In the genomic region with DNA sequence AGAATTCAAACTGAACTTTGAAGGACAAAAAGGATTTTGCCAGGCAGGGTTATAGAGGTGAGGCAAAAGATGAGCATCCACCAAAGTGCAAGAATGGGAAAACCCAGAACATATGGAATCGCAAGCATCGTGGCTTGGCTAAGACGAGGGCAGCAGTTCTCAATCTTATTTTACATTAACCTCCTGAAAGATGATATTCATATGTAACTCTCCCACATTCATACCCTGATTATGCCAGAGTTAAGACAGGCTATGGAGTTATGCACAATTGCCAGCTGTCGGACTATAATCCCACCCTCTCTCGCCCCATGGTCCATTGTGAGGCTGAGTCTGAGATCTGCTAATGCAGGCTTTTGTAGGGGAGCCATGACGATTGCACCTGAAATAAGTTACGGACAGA, we compare ENCODE assay signal across 7 cellular contexts.
"Had no signal": no experiment of that assay in that cellular context is flagged by ENCODE, and none has a peak within 500 bp of the region (broad histone marks: within the 10 kb centered on the region; RNA-seq: fewer than 3 reads in every experiment).

No MANE protein-coding gene starts in this region.

- H3K27ac ChIP-seq: HL-60 had no signal

- H3K9me3 Mint-ChIP-seq: IgD-negative memory B cell had no signal

- H3K36me3 Mint-ChIP-seq: IgD-negative memory B cell had no signal

- ATAC-seq: HepG2 had no signal

- FAIRE-seq: HepG2, HTR-8/SVneo had no signal

- H3K4me3 Mint-ChIP-seq: IgD-negative memory B cell had no signal

- DNase-seq: IMR-90, KBM-7, KG1 had no signal

- H3K27ac Mint-ChIP-seq: IgD-negative memory B cell had no signal
